Comparison of ENCODE assay signal across 1 cellular context in genomic region chr7:73830872-73831655, GRCh38.
TF ChIP-seq lines count a peak whose summit lies in the region.

TSS of gene CLDN4 (plus strand) at chr7:73830996. CDS start at chr7:73831202, 206 bp downstream.

TF ChIP-seq in WTC11, 78 proteins besides CTCF, POLR2A, EP300 and RAD21 (continued from another document and continues in another):
- TF ChIP-seq ATF2 (CRISPR knock-in tag; IDR thresholded peaks at IDR 0.05; ENCODE audit: borderline replicate concordance, low read depth) (no peak), KAT7 (CRISPR knock-in tag; IDR thresholded peaks at IDR 0.05; ENCODE audit: borderline replicate concordance) (peak; percentile 71; the same call in 1 of the 2 replicates), ATF3 (CRISPR knock-in tag; conservative IDR thresholded peaks at IDR 0.05) (no peak), ARID4B (CRISPR knock-in tag; IDR thresholded peaks at IDR 0.05; ENCODE audit: borderline replicate concordance) (no peak; the same call in 1 of the 2 replicates), FOXP1 (CRISPR knock-in tag; IDR thresholded peaks at IDR 0.05; ENCODE audit: borderline replicate concordance) (peak; percentile 18; the same call in 1 of the 2 replicates), ZNF532 (CRISPR knock-in tag; IDR thresholded peaks at IDR 0.05; ENCODE audit: borderline replicate concordance) (no peak), ZNF138 (CRISPR knock-in tag; conservative IDR thresholded peaks at IDR 0.05) (no peak), OVOL2 (CRISPR knock-in tag; IDR thresholded peaks at IDR 0.05; ENCODE audit: borderline replicate concordance) (no peak), HMGXB4 (CRISPR knock-in tag; IDR thresholded peaks at IDR 0.05) (no peak), ZNF281 (CRISPR knock-in tag; IDR thresholded peaks at IDR 0.05) (no peak), STAT6 (CRISPR knock-in tag; conservative IDR thresholded peaks at IDR 0.05; ENCODE audit: low read depth) (no peak), ATF1 (CRISPR knock-in tag; IDR thresholded peaks at IDR 0.05) (no peak), IRF2 (CRISPR knock-in tag; IDR thresholded peaks at IDR 0.05; ENCODE audit: borderline replicate concordance, low read depth) (no peak), ZNF425 (CRISPR knock-in tag; conservative IDR thresholded peaks at IDR 0.05) (no peak), USF1 (CRISPR knock-in tag; IDR thresholded peaks at IDR 0.05) (no peak), ZNF416 (CRISPR knock-in tag; IDR thresholded peaks at IDR 0.05) (no peak), PRDM15 (CRISPR knock-in tag; IDR thresholded peaks at IDR 0.05) (peak; percentile 41; the same call in 1 of the 2 replicates), PREB (CRISPR knock-in tag; IDR thresholded peaks at IDR 0.05; ENCODE audit: borderline replicate concordance) (no peak)
